ENCODE assay signal across 10 cellular contexts in genomic region chr2:30217644-30218361, GRCh38. TPM values are rescaled to one million over a fixed set of nuclear protein-coding genes. Genes with fewer than 3 reads are reported as not detected.
DNase-seq lines count a peak whose midpoint lies in the region; FAIRE-seq and TF ChIP-seq lines count a peak whose summit lies in the region.
"Had no signal": no experiment of that assay in that cellular context is flagged by ENCODE, and none has a peak within 500 bp of the region (broad histone marks: within the 10 kb centered on the region; RNA-seq: fewer than 3 reads in every experiment).

No MANE protein-coding gene starts in this region.

- no peak overlapping the region for H3K27ac ChIP-seq in astrocyte (ENCODE audit: low read depth, low read length)

- H3K4me2 ChIP-seq in astrocyte (ENCODE audit: low read length), result peak overlapping the region; percentile 36

- no peak overlapping the region for H2AFZ ChIP-seq in astrocyte (ENCODE audit: low read depth, low read length)

- no peaks in the 10 kb centered on the region for H3K36me3 Mint-ChIP-seq in astrocyte (ENCODE audit: low read depth, unreplicated experiment)
- no peaks in the 10 kb centered on the region for H3K36me3 Mint-ChIP-seq in mesothelial cell of epicardium

- TF ChIP-seq CTCF in astrocyte (IDR thresholded peaks at IDR 0.05; ENCODE audit: insufficient read depth, low read depth, low read length) (no peak), mesothelial cell of epicardium (IDR thresholded peaks at IDR 0.05; ENCODE audit: unreplicated experiment) (no peak)

- H3K36me3 ChIP-seq in astrocyte (ENCODE audit: insufficient read depth, low read length), result no peaks in the 10 kb centered on the region

- POLR2A ChIA-PET in HEK293T (lab: Yijun Ruan, JAX), result interaction anchor here (0.6 kb wide), 1 partner anchor 494 kb away, joined by 3 read pairs; no protein-coding TSS in a partner anchor

- H3K9me3 ChIP-seq in astrocyte (ENCODE audit: insufficient read depth, low read depth, low read length), result no peaks in the 10 kb centered on the region

- no peaks in the 10 kb centered on the region for H3K79me2 ChIP-seq in astrocyte (ENCODE audit: insufficient read depth, low read length)

- H3K4me3 ChIP-seq in astrocyte (ENCODE audit: insufficient read depth, low read depth, low read length), result no peak overlapping the region

- H3K4me1 Mint-ChIP-seq in astrocyte (ENCODE audit: low read depth, unreplicated experiment) (peaks cover 6% of the 10 kb centered on the region), mesothelial cell of epicardium (peaks cover 39% of the 10 kb centered on the region)

- H3K4me3 Mint-ChIP-seq in astrocyte (ENCODE audit: unreplicated experiment), result no peak overlapping the region
- H3K4me3 Mint-ChIP-seq in mesothelial cell of epicardium, result no peak overlapping the region

- no peaks in the 10 kb centered on the region for H4K20me1 ChIP-seq in astrocyte (ENCODE audit: insufficient read depth, low read length)

- peak; percentile 95 for DNase-seq in DMS153 (lab: John Stamatoyannopoulos, UW)
- peak; percentile 60 for DNase-seq in NCI-H128 (lab: John Stamatoyannopoulos, UW; ENCODE audit: unreplicated experiment)
- peak; percentile 10 for DNase-seq in astrocyte (ENCODE audit: low read depth)
- DNase-seq in mesothelial cell of epicardium (ENCODE audit: low spot score in 2 of 2, unreplicated experiment in 2 of 2), result no peak
- DNase-seq in HEK293T (ENCODE audit: extremely low spot score), result no peak
- DNase-seq in DMS 273 (lab: John Stamatoyannopoulos, UW; ENCODE audit: unreplicated experiment), result no peak
- no peak for DNase-seq in AML-193 (lab: John Stamatoyannopoulos, UW)
- no peak for DNase-seq in HuH-7 (ENCODE audit: low spot score)
- DNase-seq: NCI-H524 treated with DMSO at 0.1 percent for 48 hours had no signal

- CTCF ChIA-PET in HEK293T (lab: Yijun Ruan, JAX), result interaction anchor here (0.7 to 0.9 kb wide), 2 partner anchors 9 to 494 kb away, joined by 3 to 4 read pairs; no protein-coding TSS in a partner anchor

- H3K27me3 Mint-ChIP-seq in astrocyte (ENCODE audit: low read depth, unreplicated experiment), result peaks cover 30% of the 10 kb centered on the region
- peaks cover 5% of the 10 kb centered on the region for H3K27me3 Mint-ChIP-seq in mesothelial cell of epicardium (ENCODE audit: low read depth)

- peaks cover 8% of the 10 kb centered on the region for H3K4me1 ChIP-seq in astrocyte (ENCODE audit: insufficient read depth, low read length)

- no peak overlapping the region for H3K27ac Mint-ChIP-seq in astrocyte (ENCODE audit: unreplicated experiment)
- H3K27ac Mint-ChIP-seq in mesothelial cell of epicardium, result peak overlapping the region; percentile 50

- no peaks in the 10 kb centered on the region for H3K27me3 ChIP-seq in astrocyte (ENCODE audit: insufficient read depth, low read length)

- H3K9ac ChIP-seq in astrocyte (ENCODE audit: low read length), result no peak overlapping the region

- FAIRE-seq in astrocyte (lab: Jason Lieb, UNC), result no peak

- peaks cover 6% of the 10 kb centered on the region for H3K9me3 Mint-ChIP-seq in astrocyte (ENCODE audit: unreplicated experiment)
- H3K9me3 Mint-ChIP-seq in mesothelial cell of epicardium, result no peaks in the 10 kb centered on the region

TF ChIP-seq in HEK293T, 16 proteins besides CTCF, POLR2A, EP300 and RAD21:
- no peak for TF ChIP-seq SP1 (IDR thresholded peaks at IDR 0.05)
- TF ChIP-seq FOXA1 (IDR thresholded peaks at IDR 0.05), result no peak
- TF ChIP-seq NFRKB (IDR thresholded peaks at IDR 0.05), result no peak
- TF ChIP-seq ELF4 (IDR thresholded peaks at IDR 0.05), result no peak

RNA-seq across cellular contexts. Expression of gene LBH, which starts 13.5 kb away (rescaled TPM):
- total RNA-seq in astrocyte, result 51.7 and 63.7 TPM in 2 replicates
- 41.0 to 48.8 TPM (median 44.5 TPM) in 3 replicates for total RNA-seq in mesothelial cell of epicardium
- total RNA-seq: G401 had no signal

Comparison
In these comparisons a context has a peak if more than half of its experiments do, and no peak if none do; other contexts are left out.
1. DNase-seq: peak in DMS153 (single experiment), NCI-H128 (single experiment) and astrocyte (single experiment); none in mesothelial cell of epicardium (0 of 2), HEK293T (single experiment), DMS 273 (single experiment), AML-193 (0 of 2) and HuH-7 (single experiment).